ENCODE assay signal across 18 cellular contexts in the genomic region with DNA sequence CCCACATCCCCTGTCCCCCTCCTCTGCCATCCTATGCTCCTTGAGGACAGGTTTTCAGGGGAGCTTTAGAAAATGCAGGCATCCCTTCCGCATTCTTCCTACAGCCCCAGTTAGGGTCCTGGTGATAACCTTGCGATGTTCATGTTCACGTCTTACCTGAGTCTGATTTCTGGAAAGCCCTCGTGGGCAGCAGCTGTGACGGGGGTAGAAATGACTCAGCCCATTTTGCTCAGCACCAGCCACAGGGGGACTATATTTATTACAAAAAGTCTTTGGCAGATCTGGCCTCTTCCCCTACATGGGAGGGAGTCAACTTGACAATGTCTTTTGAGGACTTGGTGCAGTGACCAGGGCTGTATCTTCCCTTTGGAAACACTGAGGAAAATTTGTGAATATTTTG. TPM values are rescaled to one million over a fixed set of nuclear protein-coding genes. Genes with fewer than 3 reads are reported as not detected.
DNase-seq lines count a peak whose midpoint lies in the region; ATAC-seq, FAIRE-seq and TF ChIP-seq lines count a peak whose summit lies in the region.
"Had no signal": no experiment of that assay in that cellular context is flagged by ENCODE, and none has a peak within 500 bp of the region (broad histone marks: within the 10 kb centered on the region; RNA-seq: fewer than 3 reads in every experiment).

No MANE protein-coding gene starts in this region.

- H3K27me3 Mint-ChIP-seq in astrocyte (ENCODE audit: low read depth, unreplicated experiment) = no peaks in the 10 kb centered on the region

- H3K4me1 ChIP-seq in astrocyte (ENCODE audit: insufficient read depth, low read length) (peaks cover 47% of the 10 kb centered on the region), upper lobe of right lung (no peaks in the 10 kb centered on the region)

- no peak overlapping the region for H2AFZ ChIP-seq in astrocyte (ENCODE audit: low read depth, low read length)
- H2AFZ ChIP-seq: parathyroid adenoma had no signal

- no peak overlapping the region for H3K4me2 ChIP-seq in astrocyte (ENCODE audit: low read length)
- H3K4me2 ChIP-seq: KMS-11 had no signal

- DNase-seq in astrocyte (ENCODE audit: low read depth) = no peak
- no peak for DNase-seq in NCI-H2171 (lab: John Stamatoyannopoulos, UW)
- no peak for DNase-seq in GOT3 (lab: John Stamatoyannopoulos, UW)
- no peak for DNase-seq in frontal cortex (ENCODE audit: low spot score in 2 of 2)
- DNase-seq in upper lobe of right lung = no peak
- DNase-seq: activated gamma-delta T cell, cortex of kidney, heart right ventricle, mucosa of descending colon, NCI-H345, substantia nigra, SW 1271 had no signal

- no peak overlapping the region for H3K27ac ChIP-seq in astrocyte (ENCODE audit: low read depth, low read length)
- H3K27ac ChIP-seq in upper lobe of right lung = no peak overlapping the region
- H3K27ac ChIP-seq: heart right ventricle, KMS-11, parathyroid adenoma had no signal

- FAIRE-seq in astrocyte (lab: Jason Lieb, UNC) (no peak), frontal cortex (lab: Jason Lieb, UNC) (no peak)

- intact Hi-C loops in upper lobe of right lung (cut with DNase I) = no loop called here

- TF ChIP-seq CTCF in astrocyte (IDR thresholded peaks at IDR 0.05; ENCODE audit: insufficient read depth, low read depth, low read length) (no peak), upper lobe of right lung (IDR thresholded peaks at IDR 0.05) (no peak)

- H3K27me3 ChIP-seq in astrocyte (ENCODE audit: insufficient read depth, low read length) (no peaks in the 10 kb centered on the region), upper lobe of right lung (peaks cover 4% of the 10 kb centered on the region)

- H3K4me1 Mint-ChIP-seq in astrocyte (ENCODE audit: low read depth, unreplicated experiment) = peaks cover 65% of the 10 kb centered on the region

- H3K4me3 Mint-ChIP-seq in astrocyte (ENCODE audit: unreplicated experiment) = peak overlapping the region; percentile 27

- ATAC-seq in GM18508 (IDR thresholded peaks at IDR 0.05; ENCODE audit: insufficient read depth, unreplicated experiment) (peak; percentile 59), GM19463 (IDR thresholded peaks at IDR 0.05; ENCODE audit: unreplicated experiment) (peak; percentile 46), HG03039 (IDR thresholded peaks at IDR 0.05; ENCODE audit: unreplicated experiment) (peak; percentile 52), upper lobe of right lung (no peak)
- ATAC-seq: esophagus mucosa, mucosa of descending colon had no signal

- peaks cover 65% of the 10 kb centered on the region for H4K20me1 ChIP-seq in astrocyte (ENCODE audit: insufficient read depth, low read length)

- peaks cover 10% of the 10 kb centered on the region for H3K36me3 Mint-ChIP-seq in astrocyte (ENCODE audit: low read depth, unreplicated experiment)

- H3K36me3 ChIP-seq in astrocyte (ENCODE audit: insufficient read depth, low read length) = no peaks in the 10 kb centered on the region
- no peaks in the 10 kb centered on the region for H3K36me3 ChIP-seq in upper lobe of right lung
- H3K36me3 ChIP-seq: heart right ventricle had no signal

- no peak overlapping the region for H3K4me3 ChIP-seq in astrocyte (ENCODE audit: insufficient read depth, low read depth, low read length)
- H3K4me3 ChIP-seq in upper lobe of right lung = no peak overlapping the region
- H3K4me3 ChIP-seq: heart right ventricle, mucosa of descending colon had no signal

- no peaks in the 10 kb centered on the region for H3K9me3 Mint-ChIP-seq in astrocyte (ENCODE audit: unreplicated experiment)

- H3K79me2 ChIP-seq in astrocyte (ENCODE audit: insufficient read depth, low read length) = peaks cover 55% of the 10 kb centered on the region
- H3K79me2 ChIP-seq: parathyroid adenoma had no signal

- H3K9ac ChIP-seq in astrocyte (ENCODE audit: low read length) = no peak overlapping the region
- H3K9ac ChIP-seq: KMS-11, parathyroid adenoma had no signal

- H3K27ac Mint-ChIP-seq in astrocyte (ENCODE audit: unreplicated experiment) = peak overlapping the region; percentile 24

- H3K9me3 ChIP-seq in astrocyte (ENCODE audit: insufficient read depth, low read depth, low read length) (no peaks in the 10 kb centered on the region), upper lobe of right lung (no peaks in the 10 kb centered on the region)
- H3K9me3 ChIP-seq: heart right ventricle, mucosa of descending colon had no signal

RNA-seq across cellular contexts. Expression of a gene that starts 12.3 kb away (rescaled TPM):
- total RNA-seq in astrocyte (53.4 and 69.9 TPM in 2 replicates), frontal cortex (4.9 TPM), upper lobe of right lung (17.8 TPM)
